Comparison of ENCODE assay signal across 19 cellular contexts in the genomic region with DNA sequence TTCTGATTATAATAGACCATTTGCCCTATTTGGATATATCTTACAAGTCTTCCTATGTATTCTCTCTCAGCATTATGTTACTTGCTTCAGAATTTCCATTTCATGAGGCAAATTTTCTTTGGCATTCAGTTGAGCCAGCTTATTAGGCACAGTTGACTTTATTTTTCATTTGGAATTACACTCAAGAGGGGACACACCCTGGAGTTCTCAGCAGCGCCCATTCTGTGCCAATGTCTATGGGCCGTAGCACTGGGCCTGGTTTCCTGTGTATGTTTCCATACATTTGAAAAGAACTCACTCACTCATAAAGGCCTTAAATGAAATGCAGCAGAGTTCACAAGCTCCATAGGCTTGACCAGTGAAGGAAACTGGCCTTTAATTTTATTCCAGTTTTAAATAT.
"Had no signal": no experiment of that assay in that cellular context is flagged by ENCODE, and none has a peak within 500 bp of the region (broad histone marks: within the 10 kb centered on the region; RNA-seq: fewer than 3 reads in every experiment).

No MANE protein-coding gene starts in this region.

- H3K4me3 Mint-ChIP-seq: nephron progenitor cell; stimulated activated naive B cell treated with anti-CD40 and anti-IgM and Interleukin-4, amounts not matched to agents 10 μg/mL and 1 μg/mL and 100 μg/mL, for 72 hours had no signal

- H3K9me3 Mint-ChIP-seq: nephron progenitor cell; stimulated activated naive B cell treated with anti-CD40 and anti-IgM and Interleukin-4, amounts not matched to agents 10 μg/mL and 1 μg/mL and 100 μg/mL, for 72 hours had no signal

- H3K4me3 ChIP-seq: psoas muscle, sigmoid colon, skin epidermis, stomach, thoracic aorta, transverse colon had no signal

- H3K27ac Mint-ChIP-seq: nephron progenitor cell had no signal

- DNase-seq: dermis blood vessel endothelial cell; erythroblast; foreskin fibroblast; kidney; left cardiac atrium; mammary epithelial cell; naive thymus-derived CD4-positive, alpha-beta T cell; nephron progenitor cell; psoas muscle; retina; sigmoid colon; stimulated activated CD4-positive, alpha-beta T cell treated with anti-CD3 and anti-CD28 coated beads, Interleukin-2, amount 100 ng/mL, for 24 hours; stimulated activated CD4-positive, alpha-beta T cell treated with anti-CD3 and anti-CD28 coated beads, Interleukin-4, amount 100 ng/mL, for 4 hours; stimulated activated naive B cell treated with anti-CD40 and anti-IgM and Interleukin-4, amounts not matched to agents 10 μg/mL and 1 μg/mL and 100 μg/mL, for 72 hours; stomach; substantia nigra; transverse colon had no signal

- H3K36me3 ChIP-seq: sigmoid colon, stomach, thoracic aorta, transverse colon had no signal

- ATAC-seq: left cardiac atrium; naive thymus-derived CD4-positive, alpha-beta T cell; psoas muscle; stimulated activated naive B cell treated with anti-CD40 and anti-IgM and Interleukin-4, amounts not matched to agents 10 μg/mL and 1 μg/mL and 100 μg/mL, for 72 hours had no signal

- H3K27me3 Mint-ChIP-seq: naive thymus-derived CD4-positive, alpha-beta T cell; stimulated activated naive B cell treated with anti-CD40 and anti-IgM and Interleukin-4, amounts not matched to agents 10 μg/mL and 1 μg/mL and 100 μg/mL, for 72 hours had no signal

- H3K27ac ChIP-seq: psoas muscle, sigmoid colon, skin epidermis, stomach, transverse colon had no signal

- H3K9me3 ChIP-seq: psoas muscle, sigmoid colon, stomach, thoracic aorta, transverse colon had no signal

- H3K27me3 ChIP-seq: sigmoid colon, stomach, transverse colon had no signal

- H3K4me1 ChIP-seq: stomach, transverse colon had no signal
